In the genomic region with DNA sequence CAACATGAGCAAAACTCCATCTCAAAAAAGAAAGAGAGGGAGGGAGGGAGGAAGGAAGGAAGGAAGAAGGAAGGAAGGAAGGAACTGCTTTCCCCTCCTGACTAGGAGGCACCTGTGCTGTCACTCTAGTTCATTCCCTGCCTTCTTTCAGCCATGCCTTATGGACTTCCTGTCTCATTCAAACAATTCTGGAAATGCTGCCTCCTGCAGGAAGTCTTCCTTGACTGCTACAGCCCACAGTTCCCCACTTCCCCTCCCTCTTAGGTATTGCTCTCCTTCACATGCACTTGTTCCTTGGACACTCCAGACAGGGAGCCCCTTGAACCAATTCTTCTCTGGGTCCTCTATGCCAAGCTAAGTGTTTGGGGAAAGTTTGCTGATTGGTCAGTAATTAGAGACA, we compare ENCODE assay signal across 9 cellular contexts. TPM values are rescaled to one million over a fixed set of nuclear protein-coding genes. Genes with fewer than 3 reads are reported as not detected.
DNase-seq lines count a peak whose midpoint lies in the region; ATAC-seq and TF ChIP-seq lines count a peak whose summit lies in the region.
"Had no signal": no experiment of that assay in that cellular context is flagged by ENCODE, and none has a peak within 500 bp of the region (broad histone marks: within the 10 kb centered on the region; RNA-seq: fewer than 3 reads in every experiment).

No MANE protein-coding gene starts in this region.

- H3K36me3 Mint-ChIP-seq in HFFc6 (ENCODE audit: low read depth) (no peaks in the 10 kb centered on the region), neural crest cell (ENCODE audit: low read depth) (peaks cover 3% of the 10 kb centered on the region)

- no peaks in the 10 kb centered on the region for H3K36me3 ChIP-seq in adipocyte (ENCODE audit: control insufficient read depth, insufficient read depth, low read length, severe bottlenecking)

- DNase-seq in NCI-H146 (lab: John Stamatoyannopoulos, UW) (peak; percentile 27), NCI-H146 treated with DMSO at 0.1 percent for 48 hours (lab: John Stamatoyannopoulos, UW; ENCODE audit: unreplicated experiment) (no peak), HFFc6 (peak; percentile 25), adipocyte (ENCODE audit: low read depth) (peak; percentile 18), neural crest cell (ENCODE audit: low read depth, low spot score) (no peak), medulla oblongata (ENCODE audit: extremely low spot score) (no peak), hypothalamus (lab: John Stamatoyannopoulos, UW) (no peak)
- DNase-seq: activated CD8-positive, alpha-beta memory T cell treated with anti-CD3 and anti-CD28 coated beads, Interleukin-2, amount 50 U/mL, for 48 hours had no signal

- peaks cover 7% of the 10 kb centered on the region for H3K27me3 ChIP-seq in adipocyte (replicated peaks; ENCODE audit: control insufficient read depth, insufficient read depth, low read length)

- H3K27me3 Mint-ChIP-seq in HFFc6 (ENCODE audit: insufficient read depth) (peaks cover 17% of the 10 kb centered on the region), neural crest cell (ENCODE audit: low read depth) (peaks cover 26% of the 10 kb centered on the region)

- H3K9me3 Mint-ChIP-seq in HFFc6 (no peaks in the 10 kb centered on the region), neural crest cell (no peaks in the 10 kb centered on the region)

- peaks cover 19% of the 10 kb centered on the region for H3K4me1 ChIP-seq in adipocyte (ENCODE audit: control insufficient read depth, insufficient read depth, low read length)

- H3K4me3 Mint-ChIP-seq in HFFc6 (no peak overlapping the region), neural crest cell (peak overlapping the region; percentile 92)

- H3K27ac Mint-ChIP-seq in HFFc6, result no peak overlapping the region
- no peak overlapping the region for H3K27ac Mint-ChIP-seq in neural crest cell (ENCODE audit: unreplicated experiment)

- no peak for ATAC-seq in HG02981 (IDR thresholded peaks at IDR 0.05; ENCODE audit: unreplicated experiment)

- H3K4me1 Mint-ChIP-seq in HFFc6 (ENCODE audit: low read depth) (peaks cover 15% of the 10 kb centered on the region), neural crest cell (peaks cover 19% of the 10 kb centered on the region)

- no peak overlapping the region for H3K9ac ChIP-seq in adipocyte (ENCODE audit: low read length)

- no peaks in the 10 kb centered on the region for H3K9me3 ChIP-seq in adipocyte (ENCODE audit: control insufficient read depth, low read length)

- TF ChIP-seq CTCF in HFFc6 (IDR thresholded peaks at IDR 0.05) (peak; percentile 40; the same call in 1 of the 2 replicates), neural crest cell (conservative IDR thresholded peaks at IDR 0.05) (peak; percentile 37)

- no peak overlapping the region for H3K4me3 ChIP-seq in adipocyte (ENCODE audit: low read length)

RNA-seq across cellular contexts. Expression of gene WNT11, which starts 31.6 kb away (rescaled TPM):
- total RNA-seq in HFFc6 (2021; fragmentation: NEBNext Ultra II Directional; extraction: Animal tissue kit (Norgen Biotek cat#: 25700)), result not detected
- total RNA-seq in neural crest cell, result 0.16 and 0.19 TPM in 2 replicates

Comparison
In these comparisons a context has a peak if more than half of its experiments do, and no peak if none do; other contexts are left out.
1. DNase-seq: peak in NCI-H146 (single experiment), HFFc6 (single experiment) and adipocyte (single experiment); none in NCI-H146 treated with DMSO at 0.1 percent for 48 hours (single experiment), neural crest cell (single experiment), medulla oblongata (single experiment) and hypothalamus (0 of 51).